Comparison of ENCODE assay signal across 14 cellular contexts in the genomic region with DNA sequence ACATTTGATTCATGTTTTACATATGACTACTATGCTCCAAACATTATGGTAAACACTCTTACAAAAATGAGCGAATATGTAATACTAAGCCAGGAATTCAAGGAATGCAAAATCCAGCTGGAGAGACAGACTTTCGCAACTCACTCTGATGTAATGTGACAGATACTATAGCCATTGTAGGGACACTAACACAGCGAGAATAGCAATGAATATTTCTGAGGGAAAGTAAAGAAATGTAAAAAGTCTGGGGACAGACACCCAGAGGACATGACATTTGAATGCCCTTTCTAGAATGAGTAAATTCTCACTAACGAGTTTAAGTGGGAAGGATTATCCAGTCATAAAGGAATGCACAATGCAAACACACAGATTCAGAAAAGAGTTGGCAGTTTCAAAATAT.
DNase-seq lines count a peak whose midpoint lies in the region; TF ChIP-seq lines count a peak whose summit lies in the region.
"Had no signal": no experiment of that assay in that cellular context is flagged by ENCODE, and none has a peak within 500 bp of the region (broad histone marks: within the 10 kb centered on the region; RNA-seq: fewer than 3 reads in every experiment).

No MANE protein-coding gene starts in this region.

- H3K9me3 ChIP-seq in Peyer's patch: no peaks in the 10 kb centered on the region

- no peak overlapping the region for H3K27ac ChIP-seq in Peyer's patch
- H3K27ac ChIP-seq: C4-2B, VCaP had no signal

- no peaks in the 10 kb centered on the region for H3K4me1 ChIP-seq in Peyer's patch

- in situ Hi-C loops in ACHN (cut with HindIII; ENCODE audit: low pct_ligation_motif_present, low pct_unique_long_range_greater_than_20kb, low sequenced_read_pairs): no loop called here

- peak; percentile 78 for DNase-seq in ACHN
- peak; percentile 29 for DNase-seq in HuH-7.5 (ENCODE audit: low spot score)
- peak; percentile 88 to 97 for DNase-seq in cardiac fibroblast (ENCODE audit: low read depth in 2 of 2)
- peak; percentile 56 for DNase-seq in left kidney (ENCODE audit: low read depth, low spot score)
- no peak for DNase-seq in activated effector memory CD4-positive, alpha-beta T cell treated with anti-CD3 and anti-CD28 coated beads, Interleukin-2, amount 50 U/mL, for 16 hours
- no peak for DNase-seq in OCI-M2 (lab: John Stamatoyannopoulos, UW; ENCODE audit: unreplicated experiment)
- DNase-seq in stimulated activated naive CD4-positive, alpha-beta T cell treated with Interleukin-2 at 50 U/mL for 16 hours (lab: John Stamatoyannopoulos, UW): no peak
- no peak for DNase-seq in Peyer's patch
- DNase-seq: amygdala; left colon; NCI-H2029; stimulated activated CD4-positive, alpha-beta T cell treated with anti-CD3 and anti-CD28 coated beads, Interleukin-4, amount 100 ng/mL, for 1 hour had no signal

- H3K27me3 ChIP-seq in Peyer's patch: no peaks in the 10 kb centered on the region

- H3K36me3 ChIP-seq in Peyer's patch: no peaks in the 10 kb centered on the region

- TF ChIP-seq CTCF in cardiac fibroblast (IDR thresholded peaks at IDR 0.05; ENCODE audit: low read depth, low read length): no peak
- no peak for TF ChIP-seq CTCF in Peyer's patch (IDR thresholded peaks at IDR 0.05)

- H3K4me3 ChIP-seq in cardiac fibroblast (replicated peaks in 1 of 2; ENCODE audit: low read depth in 2 of 2, low read length in 2 of 2): peak overlapping the region in 1 of 2 donors; percentile 16
- no peak overlapping the region for H3K4me3 ChIP-seq in Peyer's patch

- TF ChIP-seq POLR2A in Peyer's patch (IDR thresholded peaks at IDR 0.05): no peak

Comparison
In these comparisons a context has a peak if more than half of its experiments do, and no peak if none do; other contexts are left out.
1. DNase-seq: peak in ACHN (single experiment), HuH-7.5 (single experiment), cardiac fibroblast (2 of 2) and left kidney (single experiment); none in activated effector memory CD4-positive, alpha-beta T cell treated with anti-CD3 and anti-CD28 coated beads, Interleukin-2, amount 50 U/mL, for 16 hours (single experiment), OCI-M2 (single experiment), stimulated activated naive CD4-positive, alpha-beta T cell treated with Interleukin-2 at 50 U/mL for 16 hours (single experiment) and Peyer's patch (0 of 3).